ENCODE assay signal across 27 cellular contexts in genomic region chr17:35841505-35841904, GRCh38. TPM values are rescaled to one million over a fixed set of nuclear protein-coding genes. Genes with fewer than 3 reads are reported as not detected.
DNase-seq lines count a peak whose midpoint lies in the region; ATAC-seq, FAIRE-seq and TF ChIP-seq lines count a peak whose summit lies in the region.
"Had no signal": no experiment of that assay in that cellular context is flagged by ENCODE, and none has a peak within 500 bp of the region (broad histone marks: within the 10 kb centered on the region; RNA-seq: fewer than 3 reads in every experiment).

No MANE protein-coding gene starts in this region.

- no peak overlapping the region for H3K9ac ChIP-seq in smooth muscle cell (ENCODE audit: low read depth)
- H3K9ac ChIP-seq: parathyroid adenoma, SK-N-SH had no signal

- no peaks in the 10 kb centered on the region for H3K27me3 ChIP-seq in smooth muscle cell (ENCODE audit: low read depth)
- H3K27me3 ChIP-seq: BE2C, esophagus muscularis mucosa, stomach, transverse colon had no signal

- no peak for TF ChIP-seq POLR2A in GM12892 (IDR thresholded peaks at IDR 0.05; ENCODE audit: low read depth, low read length)

- H3K36me3 ChIP-seq in smooth muscle cell (ENCODE audit: low read depth) = peaks cover 33% of the 10 kb centered on the region

- no peak for DNase-seq in activated naive CD4-positive, alpha-beta T cell treated with anti-CD3 and anti-CD28 coated beads, Interleukin-2, amount 50 U/mL, for 72 hours (ENCODE audit: low spot score in 2 of 2)
- DNase-seq in activated naive CD4-positive, alpha-beta T cell treated with anti-CD3 and anti-CD28 coated beads for 36 hours = no peak
- DNase-seq in activated B cell treated with CpG ODN at 0.5 μM for 24 hours (no peak), fibroblast of peridontal ligament (ENCODE audit: extremely low read depth) (peak; percentile 13), smooth muscle cell (lab: John Stamatoyannopoulos, UW; ENCODE audit: unreplicated experiment) (no peak), GM12892 (ENCODE audit: insufficient read length) (no peak)
- DNase-seq in activated CD8-positive, alpha-beta T cell treated with anti-CD3 and anti-CD28 coated beads, Interleukin-2, amount 10 ng/mL, durations not matched to agents 7 days and 5 days = no peak
- DNase-seq: activated CD8-positive, alpha-beta T cell treated with anti-CD3 and anti-CD28 coated beads for 36 hours; activated naive CD4-positive, alpha-beta T cell; activated T-cell treated with anti-CD3 and anti-CD28 coated beads, Interleukin-2, amount 50 U/mL, for 1 hour; aorta; BE2C; cerebellar nuclear complex; effector CD8-positive, alpha-beta T cell; GOT3; naive thymus-derived CD4-positive, alpha-beta T cell; NCI-H1694 treated with DMSO at 0.1 percent for 48 hours; NCI-H69; right cardiac atrium; SK-N-SH; stomach; transverse colon had no signal

- ATAC-seq in activated naive CD4-positive, alpha-beta T cell treated with anti-CD3 and anti-CD28 coated beads, Interleukin-2, amount 50 U/mL, for 72 hours = no peak
- ATAC-seq in activated B cell treated with CpG ODN at 0.5 μM for 24 hours (ENCODE audit: low read depth) (no peak), HG03457 (IDR thresholded peaks at IDR 0.05; ENCODE audit: unreplicated experiment) (no peak)
- ATAC-seq in activated CD8-positive, alpha-beta T cell treated with anti-CD3 and anti-CD28 coated beads, Interleukin-2, amount 10 ng/mL, durations not matched to agents 7 days and 5 days = no peak
- ATAC-seq: activated CD8-positive, alpha-beta T cell treated with anti-CD3 and anti-CD28 coated beads for 36 hours; naive thymus-derived CD4-positive, alpha-beta T cell; right cardiac atrium had no signal

- peaks cover 9 to 33% of the 10 kb centered on the region in 2 donors for H3K36me3 Mint-ChIP-seq in activated naive CD4-positive, alpha-beta T cell treated with anti-CD3 and anti-CD28 coated beads, Interleukin-2, amount 50 U/mL, for 72 hours
- peaks cover 47% of the 10 kb centered on the region for H3K36me3 Mint-ChIP-seq in activated naive CD4-positive, alpha-beta T cell treated with anti-CD3 and anti-CD28 coated beads for 36 hours (ENCODE audit: low read depth)
- H3K36me3 Mint-ChIP-seq in activated B cell treated with CpG ODN at 0.5 μM for 24 hours (ENCODE audit: low read depth) = peaks cover 82% of the 10 kb centered on the region
- H3K36me3 Mint-ChIP-seq in activated CD8-positive, alpha-beta T cell treated with anti-CD3 and anti-CD28 coated beads, Interleukin-2, amount 10 ng/mL, durations not matched to agents 7 days and 5 days (ENCODE audit: low read depth) = peaks cover 64% of the 10 kb centered on the region

- H3K4me1 Mint-ChIP-seq in activated naive CD4-positive, alpha-beta T cell treated with anti-CD3 and anti-CD28 coated beads for 36 hours (ENCODE audit: low read depth) = no peaks in the 10 kb centered on the region
- no peaks in the 10 kb centered on the region for H3K4me1 Mint-ChIP-seq in activated B cell treated with CpG ODN at 0.5 μM for 24 hours
- H3K4me1 Mint-ChIP-seq in activated CD8-positive, alpha-beta T cell treated with anti-CD3 and anti-CD28 coated beads, Interleukin-2, amount 10 ng/mL, durations not matched to agents 7 days and 5 days (ENCODE audit: low read depth) = peaks cover 9% of the 10 kb centered on the region

- H3K27ac ChIP-seq in smooth muscle cell (ENCODE audit: low read depth) = peak overlapping the region; percentile 49
- H3K27ac ChIP-seq: esophagus muscularis mucosa, parathyroid adenoma, stomach, transverse colon had no signal

- no peaks in the 10 kb centered on the region for H3K9me3 ChIP-seq in smooth muscle cell (replicated peaks; ENCODE audit: low read depth)
- H3K9me3 ChIP-seq: BE2C, esophagus muscularis mucosa, SK-N-SH, stomach, transverse colon had no signal

- FAIRE-seq in GM12892 (lab: Jason Lieb, UNC) = no peak

- TF ChIP-seq CTCF in activated B cell treated with CpG ODN at 0.5 μM for 24 hours (IDR thresholded peaks at IDR 0.05) (no peak), smooth muscle cell (IDR thresholded peaks at IDR 0.05; ENCODE audit: borderline replicate concordance, insufficient read depth, poor library complexity, severe bottlenecking) (no peak)

- no peak overlapping the region for H3K4me3 Mint-ChIP-seq in activated naive CD4-positive, alpha-beta T cell treated with anti-CD3 and anti-CD28 coated beads for 36 hours
- H3K4me3 Mint-ChIP-seq in activated B cell treated with CpG ODN at 0.5 μM for 24 hours = no peak overlapping the region
- no peak overlapping the region for H3K4me3 Mint-ChIP-seq in activated CD8-positive, alpha-beta T cell treated with anti-CD3 and anti-CD28 coated beads, Interleukin-2, amount 10 ng/mL, durations not matched to agents 7 days and 5 days
- H3K4me3 Mint-ChIP-seq: activated CD8-positive, alpha-beta T cell treated with anti-CD3 and anti-CD28 coated beads for 36 hours; naive thymus-derived CD4-positive, alpha-beta T cell; T-helper 2 cell treated with Interferon-gamma antibody and Interleukin-4, amounts not matched to agents 5 μg/mL and 100 μg/mL, for 36 hours had no signal

- peaks cover 5% of the 10 kb centered on the region for H3K79me2 ChIP-seq in smooth muscle cell (ENCODE audit: low read depth)
- H3K79me2 ChIP-seq: parathyroid adenoma had no signal

- no peaks in the 10 kb centered on the region for H3K4me1 ChIP-seq in smooth muscle cell (ENCODE audit: low read depth)
- H3K4me1 ChIP-seq: BE2C, esophagus muscularis mucosa, parathyroid adenoma, stomach, transverse colon had no signal

- POLR2A ChIA-PET in activated B cell treated with CpG ODN at 0.5 μM for 24 hours (lab: Charles Lee) = interaction anchor here (1.1 kb wide), 1 partner anchor 32 kb away, joined by 3 read pairs; the partner anchor contains the start of gene TAF15
- POLR2A ChIA-PET in activated CD8-positive, alpha-beta T cell treated with anti-CD3 and anti-CD28 coated beads, Interleukin-2, amount 10 ng/mL, durations not matched to agents 7 days and 5 days (lab: Charles Lee) = interaction anchor here (1.4 kb wide), 1 partner anchor 32 kb away, joined by 4 read pairs; the partner anchor contains the start of gene TAF15

- H3K27ac Mint-ChIP-seq in activated naive CD4-positive, alpha-beta T cell treated with anti-CD3 and anti-CD28 coated beads, Interleukin-2, amount 50 U/mL, for 72 hours = peak overlapping the region; percentile 31 to 50
- no peak overlapping the region for H3K27ac Mint-ChIP-seq in activated naive CD4-positive, alpha-beta T cell treated with anti-CD3 and anti-CD28 coated beads for 36 hours
- peak overlapping the region; percentile 7 for H3K27ac Mint-ChIP-seq in activated B cell treated with CpG ODN at 0.5 μM for 24 hours
- H3K27ac Mint-ChIP-seq in activated CD8-positive, alpha-beta T cell treated with anti-CD3 and anti-CD28 coated beads, Interleukin-2, amount 10 ng/mL, durations not matched to agents 7 days and 5 days = no peak overlapping the region
- H3K27ac Mint-ChIP-seq: T-helper 2 cell treated with Interferon-gamma antibody and Interleukin-4, amounts not matched to agents 5 μg/mL and 100 μg/mL, for 36 hours had no signal

- peaks cover 4% of the 10 kb centered on the region for H3F3A ChIP-seq in smooth muscle cell (ENCODE audit: low read depth)

- CTCF ChIA-PET in activated naive CD4-positive, alpha-beta T cell treated with anti-CD3 and anti-CD28 coated beads for 36 hours (lab: Charles Lee) = interaction anchor here (0.6 to 1.9 kb wide), 5 partner anchors 14 to 223 kb away, joined by 3 to 6 read pairs (median 4); no protein-coding TSS in a partner anchor
- CTCF ChIA-PET in activated B cell treated with CpG ODN at 0.5 μM for 24 hours (lab: Charles Lee) = no interaction called here
- CTCF ChIA-PET in activated CD8-positive, alpha-beta T cell treated with anti-CD3 and anti-CD28 coated beads, Interleukin-2, amount 10 ng/mL, durations not matched to agents 7 days and 5 days (lab: Charles Lee) = interaction anchor here (0.6 to 2.3 kb wide), 5 partner anchors 23 to 307 kb away, joined by 3 to 10 read pairs (median 4); no protein-coding TSS in a partner anchor

- H2AFZ ChIP-seq in smooth muscle cell (ENCODE audit: low read depth) = no peak overlapping the region
- H2AFZ ChIP-seq: parathyroid adenoma had no signal

- H3K9me3 Mint-ChIP-seq in activated naive CD4-positive, alpha-beta T cell treated with anti-CD3 and anti-CD28 coated beads, Interleukin-2, amount 50 U/mL, for 72 hours = no peaks in the 10 kb centered on the region
- no peaks in the 10 kb centered on the region for H3K9me3 Mint-ChIP-seq in activated naive CD4-positive, alpha-beta T cell treated with anti-CD3 and anti-CD28 coated beads for 36 hours
- H3K9me3 Mint-ChIP-seq in activated B cell treated with CpG ODN at 0.5 μM for 24 hours = no peaks in the 10 kb centered on the region
- no peaks in the 10 kb centered on the region for H3K9me3 Mint-ChIP-seq in activated CD8-positive, alpha-beta T cell treated with anti-CD3 and anti-CD28 coated beads, Interleukin-2, amount 10 ng/mL, durations not matched to agents 7 days and 5 days (ENCODE audit: insufficient read depth)
- H3K9me3 Mint-ChIP-seq: activated CD8-positive, alpha-beta T cell treated with anti-CD3 and anti-CD28 coated beads for 36 hours; naive thymus-derived CD4-positive, alpha-beta T cell; T-helper 2 cell treated with Interferon-gamma antibody and Interleukin-4, amounts not matched to agents 5 μg/mL and 100 μg/mL, for 36 hours had no signal

- intact Hi-C loops in activated naive CD4-positive, alpha-beta T cell treated with anti-CD3 and anti-CD28 coated beads for 36 hours (cut with micrococcal nuclease) = no loop called here
- intact Hi-C loops in activated B cell treated with CpG ODN at 0.5 μM for 24 hours (cut with micrococcal nuclease) = no loop called here

- 31% methylated on average over 4 of the region's 4 CpGs for WGBS in smooth muscle cell (ENCODE audit: low lambda C conversion rate)

- peaks cover 45% of the 10 kb centered on the region for H4K20me1 ChIP-seq in smooth muscle cell (ENCODE audit: low read depth)

- no peaks in the 10 kb centered on the region for H3K27me3 Mint-ChIP-seq in activated naive CD4-positive, alpha-beta T cell treated with anti-CD3 and anti-CD28 coated beads for 36 hours (ENCODE audit: low read depth)
- no peaks in the 10 kb centered on the region for H3K27me3 Mint-ChIP-seq in activated B cell treated with CpG ODN at 0.5 μM for 24 hours
- H3K27me3 Mint-ChIP-seq in activated CD8-positive, alpha-beta T cell treated with anti-CD3 and anti-CD28 coated beads, Interleukin-2, amount 10 ng/mL, durations not matched to agents 7 days and 5 days (ENCODE audit: low read depth) = no peaks in the 10 kb centered on the region
- H3K27me3 Mint-ChIP-seq: activated CD8-positive, alpha-beta T cell treated with anti-CD3 and anti-CD28 coated beads for 36 hours; naive thymus-derived CD4-positive, alpha-beta T cell had no signal

- no peak overlapping the region for H3K4me3 ChIP-seq in smooth muscle cell
- H3K4me3 ChIP-seq: esophagus muscularis mucosa, stomach, transverse colon had no signal

- H3K4me2 ChIP-seq in smooth muscle cell = no peak overlapping the region
- H3K4me2 ChIP-seq: SK-N-SH had no signal

RNA-seq across cellular contexts. Expression of gene HEATR9, which starts 27.2 kb away (rescaled TPM):
- total RNA-seq in activated naive CD4-positive, alpha-beta T cell treated with anti-CD3 and anti-CD28 coated beads, Interleukin-2, amount 50 U/mL, for 72 hours = not detected
- total RNA-seq in activated naive CD4-positive, alpha-beta T cell treated with anti-CD3 and anti-CD28 coated beads for 36 hours = not detected
- not detected in 2 replicates for total RNA-seq in activated B cell treated with CpG ODN at 0.5 μM for 24 hours
- total RNA-seq in smooth muscle cell = not detected in 2 replicates
- polyA plus RNA-seq in smooth muscle cell = not detected in 2 replicates
- polyA plus RNA-seq in GM12892 (2012; ENCODE audit: missing spikeins) = not detected
- 1 to 10 TPM; 1.1 TPM for total RNA-seq in activated CD8-positive, alpha-beta T cell treated with anti-CD3 and anti-CD28 coated beads, Interleukin-2, amount 10 ng/mL, durations not matched to agents 7 days and 5 days
- total RNA-seq: A172, aorta, right cardiac atrium, transverse colon had no signal
- polyA plus RNA-seq: aorta, right cardiac atrium, SK-N-SH, stomach had no signal

RNA-seq across cellular contexts. Expression of gene TAF15, which starts 32.2 kb away (rescaled TPM):
- total RNA-seq in activated naive CD4-positive, alpha-beta T cell treated with anti-CD3 and anti-CD28 coated beads, Interleukin-2, amount 50 U/mL, for 72 hours = 100 to 1,000 TPM; 283 to 312 TPM
- 100 to 1,000 TPM; 252 to 256 TPM for total RNA-seq in activated naive CD4-positive, alpha-beta T cell treated with anti-CD3 and anti-CD28 coated beads for 36 hours
- total RNA-seq in activated B cell treated with CpG ODN at 0.5 μM for 24 hours (224 and 243 TPM in 2 replicates), smooth muscle cell (25.5 and 33.3 TPM in 2 replicates)
- 4.2 and 8.1 TPM in 2 replicates for polyA plus RNA-seq in smooth muscle cell
- 133 TPM for polyA plus RNA-seq in GM12892 (2012; ENCODE audit: missing spikeins)
- 100 to 1,000 TPM; 336 to 341 TPM for total RNA-seq in activated CD8-positive, alpha-beta T cell treated with anti-CD3 and anti-CD28 coated beads, Interleukin-2, amount 10 ng/mL, durations not matched to agents 7 days and 5 days

RNA-seq across cellular contexts. Expression of gene CCL5, which starts 38.7 kb away (rescaled TPM):
- 10 to 100 TPM; 13.1 to 14.7 TPM for total RNA-seq in activated naive CD4-positive, alpha-beta T cell treated with anti-CD3 and anti-CD28 coated beads, Interleukin-2, amount 50 U/mL, for 72 hours
- total RNA-seq in activated naive CD4-positive, alpha-beta T cell treated with anti-CD3 and anti-CD28 coated beads for 36 hours = 1 to 10 TPM; 1.9 to 2.5 TPM
- total RNA-seq in activated B cell treated with CpG ODN at 0.5 μM for 24 hours (3.3 and 3.4 TPM in 2 replicates), smooth muscle cell (0.09 TPM in 1 of 2 replicates, not detected in the other)
- 1.0 TPM in 1 of 2 replicates, not detected in the other for polyA plus RNA-seq in smooth muscle cell
- 23.2 TPM for polyA plus RNA-seq in GM12892 (2012; ENCODE audit: missing spikeins)
- total RNA-seq in activated CD8-positive, alpha-beta T cell treated with anti-CD3 and anti-CD28 coated beads, Interleukin-2, amount 10 ng/mL, durations not matched to agents 7 days and 5 days = 100 to 1,000 TPM; 275 to 301 TPM
- total RNA-seq: A172 had no signal

RNA-seq across cellular contexts. Expression of gene MMP28, which starts 46.1 kb away (rescaled TPM):
- under 1 TPM in 1 of 2 donors, not detected in 1; 0.74 TPM for total RNA-seq in activated naive CD4-positive, alpha-beta T cell treated with anti-CD3 and anti-CD28 coated beads, Interleukin-2, amount 50 U/mL, for 72 hours
- total RNA-seq in activated naive CD4-positive, alpha-beta T cell treated with anti-CD3 and anti-CD28 coated beads for 36 hours = under 1 TPM; 0.19 to 0.35 TPM
- total RNA-seq in activated B cell treated with CpG ODN at 0.5 μM for 24 hours (0.59 TPM in 1 of 2 replicates, not detected in the other), smooth muscle cell (38.0 and 50.0 TPM in 2 replicates)
- 25.7 and 51.4 TPM in 2 replicates for polyA plus RNA-seq in smooth muscle cell
- polyA plus RNA-seq in GM12892 (2012; ENCODE audit: missing spikeins) = not detected
- total RNA-seq in activated CD8-positive, alpha-beta T cell treated with anti-CD3 and anti-CD28 coated beads, Interleukin-2, amount 10 ng/mL, durations not matched to agents 7 days and 5 days = not detected

Comparison
In these comparisons a context has a peak if more than half of its experiments do, and no peak if none do; other contexts are left out.
1. H3K27ac Mint-ChIP-seq: peak in activated naive CD4-positive, alpha-beta T cell treated with anti-CD3 and anti-CD28 coated beads, Interleukin-2, amount 50 U/mL, for 72 hours (2 of 2) and activated B cell treated with CpG ODN at 0.5 μM for 24 hours (single experiment); none in activated naive CD4-positive, alpha-beta T cell treated with anti-CD3 and anti-CD28 coated beads for 36 hours (single experiment) and activated CD8-positive, alpha-beta T cell treated with anti-CD3 and anti-CD28 coated beads, Interleukin-2, amount 10 ng/mL, durations not matched to agents 7 days and 5 days (single experiment).
2. RNA of gene CCL5, which starts 38.7 kb away (total RNA-seq): 275 to 301 TPM in activated CD8-positive, alpha-beta T cell treated with anti-CD3 and anti-CD28 coated beads, Interleukin-2, amount 10 ng/mL, durations not matched to agents 7 days and 5 days; 13.1 to 14.7 TPM in activated naive CD4-positive, alpha-beta T cell treated with anti-CD3 and anti-CD28 coated beads, Interleukin-2, amount 50 U/mL, for 72 hours, 3.3 to 3.4 TPM in activated B cell treated with CpG ODN at 0.5 μM for 24 hours, 1.9 to 2.5 TPM in activated naive CD4-positive, alpha-beta T cell treated with anti-CD3 and anti-CD28 coated beads for 36 hours and 0.09 TPM in smooth muscle cell; every median in the first group is over 10 times any median in the second.